ENCODE assay signal across 24 cellular contexts in genomic region chr12:64296301-64296700, GRCh38.
"Had no signal": no experiment of that assay in that cellular context is flagged by ENCODE, and none has a peak within 500 bp of the region (broad histone marks: within the 10 kb centered on the region; RNA-seq: fewer than 3 reads in every experiment).

No MANE protein-coding gene starts in this region.

- H3K4me3 Mint-ChIP-seq: dendritic cell treated with granulocyte-macrophage colony-stimulating factor and Interleukin-4, amounts not matched to agents 40 ng/mL and 50 ng/mL, for 4 days; effector memory CD8-positive, alpha-beta T cell; endodermal cell had no signal

- H3K27me3 ChIP-seq: colonic mucosa, dorsolateral prefrontal cortex, esophagus muscularis mucosa, esophagus squamous epithelium, gastrocnemius medialis, gastroesophageal sphincter, heart left ventricle, heart right ventricle had no signal

- H3K27ac ChIP-seq: colonic mucosa, coronary artery, dorsolateral prefrontal cortex, epithelial cell of prostate, esophagus muscularis mucosa, esophagus squamous epithelium, foreskin keratinocyte, gastrocnemius medialis, gastroesophageal sphincter, heart left ventricle, heart right ventricle had no signal

- DNase-seq: colonic mucosa; cortex of kidney; dermis blood vessel endothelial cell; dorsolateral prefrontal cortex; effector CD4-positive, alpha-beta T cell; effector CD8-positive, alpha-beta T cell; effector memory CD4-positive, alpha-beta T cell; effector memory CD8-positive, alpha-beta T cell; endodermal cell; erythroblast; esophagus squamous epithelium; foreskin fibroblast; foreskin keratinocyte; foreskin melanocyte; gastrocnemius medialis; glutamatergic neuron; head of caudate nucleus; heart left ventricle; heart right ventricle had no signal

- H3K36me3 ChIP-seq: colonic mucosa, esophagus muscularis mucosa, esophagus squamous epithelium, gastrocnemius medialis, gastroesophageal sphincter, heart left ventricle, heart right ventricle had no signal

- H3K27me3 Mint-ChIP-seq: dendritic cell treated with granulocyte-macrophage colony-stimulating factor and Interleukin-4, amounts not matched to agents 40 ng/mL and 50 ng/mL, for 4 days had no signal

- H3K27ac Mint-ChIP-seq: dendritic cell treated with granulocyte-macrophage colony-stimulating factor and Interleukin-4, amounts not matched to agents 40 ng/mL and 50 ng/mL, for 4 days; effector memory CD8-positive, alpha-beta T cell; endodermal cell had no signal

- H3K9me3 Mint-ChIP-seq: dendritic cell treated with granulocyte-macrophage colony-stimulating factor and Interleukin-4, amounts not matched to agents 40 ng/mL and 50 ng/mL, for 4 days; effector memory CD8-positive, alpha-beta T cell had no signal

- H3K4me3 ChIP-seq: colonic mucosa, coronary artery, dorsolateral prefrontal cortex, esophagus muscularis mucosa, esophagus squamous epithelium, gastrocnemius medialis, gastroesophageal sphincter, heart left ventricle, heart right ventricle had no signal

- H3K9me3 ChIP-seq: colonic mucosa, esophagus muscularis mucosa, esophagus squamous epithelium, gastrocnemius medialis, gastroesophageal sphincter, heart left ventricle, heart right ventricle had no signal

- H3K4me1 ChIP-seq: colonic mucosa, esophagus muscularis mucosa, esophagus squamous epithelium, foreskin keratinocyte, gastrocnemius medialis, gastroesophageal sphincter, heart left ventricle, heart right ventricle had no signal
